In the genomic region with DNA sequence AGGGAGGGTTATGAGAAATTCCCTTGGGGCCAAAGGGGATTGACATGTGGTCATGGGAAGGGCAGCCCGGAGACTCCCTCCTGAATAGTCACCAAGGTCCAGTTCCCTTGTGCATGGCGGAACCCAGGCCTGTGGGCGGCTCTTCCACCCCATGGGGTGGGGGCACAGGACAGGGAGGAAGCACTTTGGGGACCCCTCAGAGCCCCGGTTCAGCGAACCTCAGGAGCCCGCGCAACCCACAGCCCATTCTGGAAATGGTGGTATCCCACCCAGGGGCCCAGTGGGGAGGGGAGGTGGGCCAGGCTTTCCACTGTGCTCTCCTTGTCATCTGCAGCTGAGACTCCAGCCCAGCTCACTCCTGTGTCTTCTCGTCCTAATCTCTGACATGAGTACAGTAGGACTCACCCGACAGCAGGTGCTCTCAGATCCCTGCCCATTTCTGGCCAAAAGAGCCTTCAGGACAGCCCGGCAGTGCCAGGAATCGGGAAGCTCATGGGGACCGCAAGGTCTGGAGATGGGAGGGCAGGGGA, we compare ENCODE assay signal across 30 cellular contexts.
"Had no signal": no experiment of that assay in that cellular context is flagged by ENCODE, and none has a peak within 500 bp of the region (broad histone marks: within the 10 kb centered on the region; RNA-seq: fewer than 3 reads in every experiment).

No MANE protein-coding gene starts in this region.

- H3K27me3 ChIP-seq: SJCRH30 had no signal

- DNase-seq: activated CD4-positive, alpha-beta T cell treated with anti-CD3 and anti-CD28 coated beads for 36 hours; activated CD4-positive, alpha-beta T cell treated with anti-CD3 and anti-CD28 coated beads, Interleukin-2, amount 10 ng/mL, durations not matched to agents 7 days and 5 days; activated CD4-positive, alpha-beta T cell treated with anti-CD3 and anti-CD28 coated beads, Interleukin-2, amount 50 U/mL, for 48 hours; activated CD8-positive, alpha-beta memory T cell treated with anti-CD3 and anti-CD28 coated beads, Interleukin-2, amount 50 U/mL, for 4 hours; activated CD8-positive, alpha-beta T cell treated with anti-CD3 and anti-CD28 coated beads, Interleukin-2, amount 10 ng/mL, durations not matched to agents 7 days and 5 days; activated effector memory CD4-positive, alpha-beta T cell treated with Interleukin-2 at 50 U/mL for 16 hours; activated naive CD4-positive, alpha-beta T cell treated with anti-CD3 and anti-CD28 coated beads, Interleukin-2, amount 10 ng/mL, durations not matched to agents 7 days and 5 days; activated naive CD8-positive, alpha-beta T cell treated with anti-CD3 and anti-CD28 coated beads, Interleukin-2, amount 50 U/mL, for 24 hours; activated T-cell treated with anti-CD3 and anti-CD28 coated beads, Interleukin-2, amount 50 U/mL, for 48 hours; anterior cingulate cortex; caudate nucleus; Kasumi-1; KG1; MG63; MV-4-11; NCI-H1092; NCI-H1436 treated with DMSO at 0.1 percent for 48 hours; NCI-H1694 treated with DMSO at 0.1 percent for 48 hours; NCI-H2029; NCI-H345; NCI-H524 treated with DMSO at 0.1 percent for 48 hours; SHP77; SJCRH30 had no signal

- ATAC-seq: activated CD4-positive, alpha-beta T cell treated with anti-CD3 and anti-CD28 coated beads for 36 hours; activated CD4-positive, CD25-positive, alpha-beta regulatory T cell treated with anti-CD3 and anti-CD28 coated beads, Interleukin-2, amount 50 U/mL, for 24 hours; activated CD8-positive, alpha-beta T cell treated with anti-CD3 and anti-CD28 coated beads, Interleukin-2, amount 10 ng/mL, durations not matched to agents 7 days and 5 days; activated naive CD8-positive, alpha-beta T cell treated with anti-CD3 and anti-CD28 coated beads, Interleukin-2, amount 50 U/mL, for 24 hours had no signal

- H3K9me3 Mint-ChIP-seq: activated CD4-positive, alpha-beta T cell treated with anti-CD3 and anti-CD28 coated beads, Interleukin-2, amount 10 ng/mL, durations not matched to agents 7 days and 5 days; activated naive CD4-positive, alpha-beta T cell treated with anti-CD3 and anti-CD28 coated beads, Interleukin-2, amount 10 ng/mL, durations not matched to agents 7 days and 5 days; activated naive CD8-positive, alpha-beta T cell treated with anti-CD3 and anti-CD28 coated beads, Interleukin-2, amount 50 U/mL, for 24 hours; T-helper 1 cell treated with Interleukin-12 subunit alpha and Interleukin-12 subunit beta and Interleukin-4 antibody, amounts not matched to agents 30 μg/mL and 1 μg/mL, for 36 hours; T-helper 2 cell treated with Interferon-gamma antibody and Interleukin-4, amounts not matched to agents 5 μg/mL and 100 μg/mL, for 36 hours; WTC11 had no signal

- H3K36me3 Mint-ChIP-seq: activated naive CD4-positive, alpha-beta T cell treated with anti-CD3 and anti-CD28 coated beads, Interleukin-2, amount 10 ng/mL, durations not matched to agents 7 days and 5 days; activated naive CD8-positive, alpha-beta T cell; brain; WTC11 had no signal

- H3K4me1 ChIP-seq: SJCRH30 had no signal

- H3K4me3 ChIP-seq: MG63, SJCRH30, SK-N-MC had no signal

- H3K9me3 ChIP-seq: MG63, SJCRH30 had no signal

- H3K36me3 ChIP-seq: MG63, SJCRH30 had no signal

- H3K4me1 Mint-ChIP-seq: activated CD4-positive, alpha-beta T cell treated with anti-CD3 and anti-CD28 coated beads, Interleukin-2, amount 10 ng/mL, durations not matched to agents 7 days and 5 days; activated naive CD4-positive, alpha-beta T cell treated with anti-CD3 and anti-CD28 coated beads, Interleukin-2, amount 10 ng/mL, durations not matched to agents 7 days and 5 days; activated naive CD8-positive, alpha-beta T cell treated with anti-CD3 and anti-CD28 coated beads, Interleukin-2, amount 50 U/mL, for 24 hours had no signal

- H3K4me3 Mint-ChIP-seq: activated CD4-positive, alpha-beta T cell treated with anti-CD3 and anti-CD28 coated beads for 36 hours; activated CD4-positive, alpha-beta T cell treated with anti-CD3 and anti-CD28 coated beads, Interleukin-2, amount 10 ng/mL, durations not matched to agents 7 days and 5 days; activated CD8-positive, alpha-beta T cell treated with anti-CD3 and anti-CD28 coated beads, Interleukin-2, amount 10 ng/mL, durations not matched to agents 7 days and 5 days; activated naive CD4-positive, alpha-beta T cell treated with anti-CD3 and anti-CD28 coated beads, Interleukin-2, amount 10 ng/mL, durations not matched to agents 7 days and 5 days; activated naive CD8-positive, alpha-beta T cell; activated naive CD8-positive, alpha-beta T cell treated with anti-CD3 and anti-CD28 coated beads, Interleukin-2, amount 50 U/mL, for 24 hours; brain; T-helper 1 cell treated with Interleukin-12 subunit alpha and Interleukin-12 subunit beta and Interleukin-4 antibody, amounts not matched to agents 30 μg/mL and 1 μg/mL, for 36 hours; T-helper 2 cell treated with Interferon-gamma antibody and Interleukin-4, amounts not matched to agents 5 μg/mL and 100 μg/mL, for 36 hours; WTC11 had no signal

- H3K27ac ChIP-seq: SJCRH30, SK-N-MC had no signal

- H3K27ac Mint-ChIP-seq: activated CD4-positive, alpha-beta T cell treated with anti-CD3 and anti-CD28 coated beads for 36 hours; activated CD4-positive, alpha-beta T cell treated with anti-CD3 and anti-CD28 coated beads, Interleukin-2, amount 10 ng/mL, durations not matched to agents 7 days and 5 days; activated CD8-positive, alpha-beta T cell treated with anti-CD3 and anti-CD28 coated beads, Interleukin-2, amount 10 ng/mL, durations not matched to agents 7 days and 5 days; activated naive CD4-positive, alpha-beta T cell treated with anti-CD3 and anti-CD28 coated beads, Interleukin-2, amount 10 ng/mL, durations not matched to agents 7 days and 5 days; activated naive CD8-positive, alpha-beta T cell; activated naive CD8-positive, alpha-beta T cell treated with anti-CD3 and anti-CD28 coated beads, Interleukin-2, amount 50 U/mL, for 24 hours; T-helper 1 cell treated with Interleukin-12 subunit alpha and Interleukin-12 subunit beta and Interleukin-4 antibody, amounts not matched to agents 30 μg/mL and 1 μg/mL, for 36 hours; T-helper 2 cell treated with Interferon-gamma antibody and Interleukin-4, amounts not matched to agents 5 μg/mL and 100 μg/mL, for 36 hours; WTC11 had no signal
